Comparison of ENCODE assay signal across 25 cellular contexts in genomic region chr13:28585557-28585956, GRCh38.
A peak's percentile ranks its signal among the peaks of the same experiment; 100 is the strongest.
DNase-seq lines count a peak whose midpoint lies in the region; ATAC-seq and TF ChIP-seq lines count a peak whose summit lies in the region.
"Had no signal": no experiment of that assay in that cellular context is flagged by ENCODE, and none has a peak within 500 bp of the region (broad histone marks: within the 10 kb centered on the region; RNA-seq: fewer than 3 reads in every experiment).

No MANE protein-coding gene starts in this region.

- no peak for TF ChIP-seq CTCF in hepatocyte (IDR thresholded peaks at IDR 0.05; ENCODE audit: poor library complexity)

- H3K36me3 ChIP-seq in SK-N-MC (ENCODE audit: insufficient read depth, low read length) = no peaks in the 10 kb centered on the region
- H3K36me3 ChIP-seq in hepatocyte (replicated peaks; ENCODE audit: insufficient read depth, low read depth) = no peaks in the 10 kb centered on the region
- H3K36me3 ChIP-seq: BLaER1 treated with 17β-estradiol and CSF1 and Interleukin-3, amounts not matched to agents 10 nM and 100 nM; sigmoid colon; stomach; upper lobe of right lung had no signal

- CTCF ChIA-PET in activated naive CD4-positive, alpha-beta T cell treated with anti-CD3 and anti-CD28 coated beads, Interleukin-2, amount 10 ng/mL, durations not matched to agents 7 days and 5 days (lab: Charles Lee) = no interaction called here
- CTCF ChIA-PET in activated naive CD4-positive, alpha-beta T cell treated with anti-CD3 and anti-CD28 coated beads for 36 hours (lab: Charles Lee) = no interaction called here

- H3K36me3 Mint-ChIP-seq in activated naive CD4-positive, alpha-beta T cell treated with anti-CD3 and anti-CD28 coated beads, Interleukin-2, amount 10 ng/mL, durations not matched to agents 7 days and 5 days = no peaks in the 10 kb centered on the region
- no peaks in the 10 kb centered on the region for H3K36me3 Mint-ChIP-seq in activated naive CD4-positive, alpha-beta T cell treated with anti-CD3 and anti-CD28 coated beads for 36 hours (ENCODE audit: low read depth)
- H3K36me3 Mint-ChIP-seq: activated naive CD8-positive, alpha-beta T cell treated with anti-CD3 and anti-CD28 coated beads for 36 hours; brain; naive B cell had no signal

- H3K79me2 ChIP-seq in hepatocyte = no peaks in the 10 kb centered on the region
- H3K79me2 ChIP-seq: parathyroid adenoma had no signal

- peaks cover 9% of the 10 kb centered on the region for H3K4me1 ChIP-seq in hepatocyte (ENCODE audit: insufficient read depth)
- H3K4me1 ChIP-seq: parathyroid adenoma, sigmoid colon, stomach, upper lobe of right lung had no signal

- H3K4me2 ChIP-seq in hepatocyte = peak overlapping the region; percentile 16

- intact Hi-C loops in activated naive CD4-positive, alpha-beta T cell treated with anti-CD3 and anti-CD28 coated beads for 36 hours (cut with micrococcal nuclease) = no loop called here

- H3K4me3 ChIP-seq in SK-N-MC (no peak overlapping the region), hepatocyte (no peak overlapping the region)
- H3K4me3 ChIP-seq: BLaER1 treated with 17β-estradiol and CSF1 and Interleukin-3, amounts not matched to agents 10 nM and 100 nM; lung; sigmoid colon; stomach; upper lobe of right lung had no signal

- no peaks in the 10 kb centered on the region for H4K20me1 ChIP-seq in hepatocyte (ENCODE audit: insufficient read depth, poor library complexity, severe bottlenecking)
- H4K20me1 ChIP-seq: BLaER1 treated with 17β-estradiol and CSF1 and Interleukin-3, amounts not matched to agents 10 nM and 100 nM had no signal

- H3K27me3 ChIP-seq in hepatocyte = no peaks in the 10 kb centered on the region
- H3K27me3 ChIP-seq: BLaER1 treated with 17β-estradiol and CSF1 and Interleukin-3, amounts not matched to agents 10 nM and 100 nM; sigmoid colon; upper lobe of right lung had no signal

- no peak for ATAC-seq in GM18520 (IDR thresholded peaks at IDR 0.05; ENCODE audit: unreplicated experiment)
- ATAC-seq in GM18909 (IDR thresholded peaks at IDR 0.05; ENCODE audit: poor library complexity, unreplicated experiment) = no peak
- ATAC-seq: activated CD8-positive, alpha-beta T cell treated with anti-CD3 and anti-CD28 coated beads, Interleukin-2, amount 10 ng/mL, durations not matched to agents 7 days and 5 days had no signal

- peaks cover 9% of the 10 kb centered on the region for H3K4me1 Mint-ChIP-seq in activated naive CD4-positive, alpha-beta T cell treated with anti-CD3 and anti-CD28 coated beads, Interleukin-2, amount 10 ng/mL, durations not matched to agents 7 days and 5 days
- peaks cover 15% of the 10 kb centered on the region for H3K4me1 Mint-ChIP-seq in activated naive CD4-positive, alpha-beta T cell treated with anti-CD3 and anti-CD28 coated beads for 36 hours (ENCODE audit: low read depth)
- H3K4me1 Mint-ChIP-seq: brain had no signal

- H3K9me3 ChIP-seq in SK-N-MC (ENCODE audit: low read depth, low read length) = no peaks in the 10 kb centered on the region
- H3K9me3 ChIP-seq in hepatocyte (ENCODE audit: low read depth) = no peaks in the 10 kb centered on the region
- H3K9me3 ChIP-seq: BLaER1 treated with 17β-estradiol and CSF1 and Interleukin-3, amounts not matched to agents 10 nM and 100 nM; sigmoid colon; stomach; upper lobe of right lung had no signal

- no peaks in the 10 kb centered on the region for H3K9me3 Mint-ChIP-seq in activated naive CD4-positive, alpha-beta T cell treated with anti-CD3 and anti-CD28 coated beads, Interleukin-2, amount 10 ng/mL, durations not matched to agents 7 days and 5 days
- H3K9me3 Mint-ChIP-seq in activated naive CD4-positive, alpha-beta T cell treated with anti-CD3 and anti-CD28 coated beads for 36 hours = no peaks in the 10 kb centered on the region
- H3K9me3 Mint-ChIP-seq: activated naive CD8-positive, alpha-beta T cell treated with anti-CD3 and anti-CD28 coated beads for 36 hours; naive B cell had no signal

- peaks cover 13% of the 10 kb centered on the region for H3K27me3 Mint-ChIP-seq in activated naive CD4-positive, alpha-beta T cell treated with anti-CD3 and anti-CD28 coated beads, Interleukin-2, amount 10 ng/mL, durations not matched to agents 7 days and 5 days
- peaks cover 4% of the 10 kb centered on the region for H3K27me3 Mint-ChIP-seq in activated naive CD4-positive, alpha-beta T cell treated with anti-CD3 and anti-CD28 coated beads for 36 hours (ENCODE audit: low read depth)

- H3K4me3 Mint-ChIP-seq in activated naive CD4-positive, alpha-beta T cell treated with anti-CD3 and anti-CD28 coated beads, Interleukin-2, amount 10 ng/mL, durations not matched to agents 7 days and 5 days = no peak overlapping the region
- H3K4me3 Mint-ChIP-seq in activated naive CD4-positive, alpha-beta T cell treated with anti-CD3 and anti-CD28 coated beads for 36 hours = no peak overlapping the region
- H3K4me3 Mint-ChIP-seq: activated CD8-positive, alpha-beta T cell treated with anti-CD3 and anti-CD28 coated beads, Interleukin-2, amount 10 ng/mL, durations not matched to agents 7 days and 5 days; activated naive CD8-positive, alpha-beta T cell treated with anti-CD3 and anti-CD28 coated beads for 36 hours; brain; naive B cell had no signal

- H3K27ac Mint-ChIP-seq in activated naive CD4-positive, alpha-beta T cell treated with anti-CD3 and anti-CD28 coated beads, Interleukin-2, amount 10 ng/mL, durations not matched to agents 7 days and 5 days = peak overlapping the region; percentile 29
- no peak overlapping the region for H3K27ac Mint-ChIP-seq in activated naive CD4-positive, alpha-beta T cell treated with anti-CD3 and anti-CD28 coated beads for 36 hours
- H3K27ac Mint-ChIP-seq: activated CD8-positive, alpha-beta T cell treated with anti-CD3 and anti-CD28 coated beads, Interleukin-2, amount 10 ng/mL, durations not matched to agents 7 days and 5 days; activated naive CD8-positive, alpha-beta T cell treated with anti-CD3 and anti-CD28 coated beads for 36 hours; brain had no signal

- no peaks in the 10 kb centered on the region for H3K9me2 ChIP-seq in hepatocyte (replicated peaks; ENCODE audit: insufficient read depth)

- H3K9ac ChIP-seq in SK-N-MC (ENCODE audit: insufficient read length) = no peak overlapping the region
- H3K9ac ChIP-seq: BLaER1 treated with 17β-estradiol and CSF1 and Interleukin-3, amounts not matched to agents 10 nM and 100 nM; parathyroid adenoma had no signal

- H3K27ac ChIP-seq in SK-N-MC (peak overlapping the region; percentile 90; the same call in 1 of the 2 replicates), hepatocyte (peak overlapping the region; percentile 17)
- H3K27ac ChIP-seq: BLaER1 treated with 17β-estradiol and CSF1 and Interleukin-3, amounts not matched to agents 10 nM and 100 nM; parathyroid adenoma; sigmoid colon; stomach; upper lobe of right lung had no signal

- WGBS in hepatocyte (ENCODE audit: low lambda C conversion rate, missing lambda C conversion rate) = 82% methylated on average over 1 of the region's 1 CpG

- H2AFZ ChIP-seq in hepatocyte = no peak overlapping the region
- H2AFZ ChIP-seq: parathyroid adenoma had no signal

- no peak for DNase-seq in activated naive CD4-positive, alpha-beta T cell treated with anti-CD3 and anti-CD28 coated beads, Interleukin-2, amount 10 ng/mL, durations not matched to agents 7 days and 5 days
- no peak for DNase-seq in activated naive CD4-positive, alpha-beta T cell treated with anti-CD3 and anti-CD28 coated beads for 36 hours
- no peak for DNase-seq in SK-N-MC (ENCODE audit: low read depth, low spot score)
- DNase-seq in hepatocyte (ENCODE audit: low spot score) = no peak
- no peak for DNase-seq in NCI-H1417 (lab: John Stamatoyannopoulos, UW)
- no peak for DNase-seq in EL
- DNase-seq: activated CD4-positive, CD25-positive, alpha-beta regulatory T cell; activated CD8-positive, alpha-beta T cell treated with anti-CD3 and anti-CD28 coated beads, Interleukin-2, amount 10 ng/mL, durations not matched to agents 7 days and 5 days; activated naive CD8-positive, alpha-beta T cell treated with anti-CD3 and anti-CD28 coated beads for 36 hours; GF-D8; naive B cell; NCI-H1048; NCI-H2081; NCI-H510A; Right ventricle myocardium superior; sigmoid colon; stimulated activated CD4-positive, alpha-beta T cell treated with anti-CD3 and anti-CD28 coated beads, Interleukin-2, amount 100 ng/mL, for 48 hours; stomach; upper lobe of right lung had no signal
